Comparison of ENCODE assay signal across 28 cellular contexts in genomic region chr13:103358245-103358932, GRCh38.
"Had no signal": no experiment of that assay in that cellular context is flagged by ENCODE, and none has a peak within 500 bp of the region (broad histone marks: within the 10 kb centered on the region; RNA-seq: fewer than 3 reads in every experiment).

No MANE protein-coding gene starts in this region.

- H3K9me3 ChIP-seq: esophagus muscularis mucosa, gastrocnemius medialis had no signal

- H3K27me3 ChIP-seq: brain microvascular endothelial cell, esophagus muscularis mucosa, foreskin keratinocyte, gastrocnemius medialis, heart left ventricle had no signal

- H3K4me3 ChIP-seq: esophagus muscularis mucosa, gastrocnemius medialis, heart left ventricle had no signal

- ATAC-seq: activated CD4-positive, CD25-positive, alpha-beta regulatory T cell treated with anti-CD3 and anti-CD28 coated beads, Interleukin-2, amount 50 U/mL, for 24 hours; activated CD8-positive, alpha-beta T cell treated with anti-CD3 and anti-CD28 coated beads for 36 hours; activated T-cell treated with anti-CD3 and anti-CD28 coated beads, Interleukin-2, amount 50 U/mL, for 4 hours; activated T-helper 17 cell treated with anti-CD3 and anti-CD28 coated beads, Interleukin-2, amount 50 U/mL, for 72 hours; effector memory CD8-positive, alpha-beta T cell; foreskin keratinocyte; gastrocnemius medialis; heart left ventricle had no signal

- H3K4me1 ChIP-seq: esophagus muscularis mucosa, foreskin keratinocyte, gastrocnemius medialis, heart left ventricle had no signal

- DNase-seq: activated B cell treated with CpG ODN at 0.5 μM for 24 hours; activated CD4-positive, alpha-beta T cell treated with anti-CD3 and anti-CD28 coated beads for 48 hours; activated CD4-positive, alpha-beta T cell treated with anti-CD3 and anti-CD28 coated beads, Interleukin-2, amount 50 U/mL, for 1 hour; activated CD4-positive, alpha-beta T cell treated with anti-CD3 and anti-CD28 coated beads, Interleukin-2, amount 50 U/mL, for 48 hours; activated CD8-positive, alpha-beta memory T cell treated with anti-CD3 and anti-CD28 coated beads for 24 hours; activated CD8-positive, alpha-beta T cell treated with anti-CD3 and anti-CD28 coated beads for 36 hours; activated effector memory CD4-positive, alpha-beta T cell treated with Interleukin-2 at 50 U/mL for 16 hours; activated gamma-delta T cell treated with Interleukin-2 at 50 U/mL for 16 hours; activated naive CD4-positive, alpha-beta T cell treated with anti-CD3 and anti-CD28 coated beads, Interleukin-2, amount 50 U/mL, for 16 hours; activated naive CD4-positive, alpha-beta T cell treated with Interleukin-2 at 50 U/mL for 16 hours; activated T-cell treated with anti-CD3 and anti-CD28 coated beads, Interleukin-2, amount 50 U/mL, for 4 hours; amniotic stem cell; anterior cingulate cortex; brain microvascular endothelial cell; cortex of kidney; dermis blood vessel endothelial cell; effector CD4-positive, alpha-beta T cell; effector memory CD8-positive, alpha-beta T cell; erythroblast; foreskin keratinocyte; gastrocnemius medialis; glutamatergic neuron; heart left ventricle; T1000; WERI-Rb-1 had no signal

- H3K36me3 ChIP-seq: brain microvascular endothelial cell, esophagus muscularis mucosa, gastrocnemius medialis, heart left ventricle, WERI-Rb-1 had no signal

- H3K27ac ChIP-seq: brain microvascular endothelial cell, esophagus muscularis mucosa, foreskin keratinocyte, gastrocnemius medialis, heart left ventricle, WERI-Rb-1 had no signal
